ENCODE assay signal across 1 cellular context in the genomic region with DNA sequence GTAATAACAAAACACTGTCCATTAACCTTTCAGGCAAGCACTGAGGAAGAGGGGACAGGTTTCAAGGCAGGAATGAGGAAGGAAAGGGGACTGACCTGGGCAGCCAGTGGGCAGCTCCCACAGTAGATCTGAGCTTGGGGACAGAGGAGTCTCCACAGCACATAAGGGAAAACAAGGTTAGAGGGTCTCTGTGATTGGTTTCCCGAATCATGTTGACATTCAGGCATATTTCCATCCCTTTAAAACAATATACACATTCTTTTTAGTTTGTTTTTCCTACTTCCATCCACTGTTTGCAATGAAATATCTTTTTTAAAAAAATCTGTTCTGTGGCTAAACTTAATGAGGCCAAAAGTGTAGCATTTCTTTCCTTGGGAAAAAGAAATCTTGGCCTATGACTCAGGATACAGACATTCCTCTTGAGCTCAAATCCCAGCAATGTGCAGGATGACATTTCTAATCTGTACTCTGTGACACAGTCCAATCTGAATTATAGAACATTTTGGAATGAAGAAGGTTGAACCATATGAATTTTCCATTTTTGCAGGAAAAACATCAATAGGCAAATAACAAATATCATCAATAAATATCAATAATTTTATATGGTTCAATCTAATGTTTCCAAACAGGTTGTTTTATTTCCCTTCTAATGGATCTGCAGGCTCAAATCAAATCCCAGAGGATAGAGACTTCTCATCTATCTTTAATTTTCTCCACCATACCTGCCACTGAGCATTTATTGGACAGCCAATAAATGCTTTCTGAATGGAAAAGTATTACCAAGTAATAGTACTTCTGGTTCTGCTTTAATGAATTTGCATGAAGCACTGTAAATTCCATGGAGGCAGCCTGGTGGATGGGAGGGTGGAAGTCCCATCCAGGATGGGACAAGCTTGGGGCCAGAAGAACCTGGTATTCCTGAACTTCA.
TF ChIP-seq lines count a peak whose summit lies in the region.

No MANE protein-coding gene starts in this region.

TF ChIP-seq in WTC11, 78 proteins besides CTCF, POLR2A, EP300 and RAD21 (continued from another document):
- TF ChIP-seq, protein P1, sequence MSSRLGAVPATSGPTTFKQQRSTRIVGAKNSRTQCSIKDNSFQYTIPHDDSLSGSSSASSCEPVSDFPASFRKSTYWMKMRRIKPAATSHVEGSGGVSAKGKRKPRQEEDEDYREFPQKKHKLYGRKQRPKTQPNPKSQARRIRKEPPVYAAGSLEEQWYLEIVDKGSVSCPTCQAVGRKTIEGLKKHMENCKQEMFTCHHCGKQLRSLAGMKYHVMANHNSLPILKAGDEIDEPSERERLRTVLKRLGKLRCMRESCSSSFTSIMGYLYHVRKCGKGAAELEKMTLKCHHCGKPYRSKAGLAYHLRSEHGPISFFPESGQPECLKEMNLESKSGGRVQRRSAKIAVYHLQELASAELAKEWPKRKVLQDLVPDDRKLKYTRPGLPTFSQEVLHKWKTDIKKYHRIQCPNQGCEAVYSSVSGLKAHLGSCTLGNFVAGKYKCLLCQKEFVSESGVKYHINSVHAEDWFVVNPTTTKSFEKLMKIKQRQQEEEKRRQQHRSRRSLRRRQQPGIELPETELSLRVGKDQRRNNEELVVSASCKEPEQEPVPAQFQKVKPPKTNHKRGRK (CRISPR knock-in tag; IDR thresholded peaks at IDR 0.05; ENCODE audit: borderline replicate concordance): no peak
- no peak for TF ChIP-seq KAT7 (CRISPR knock-in tag; IDR thresholded peaks at IDR 0.05; ENCODE audit: borderline replicate concordance)
- no peak for TF ChIP-seq ELF4 (CRISPR knock-in tag; IDR thresholded peaks at IDR 0.05; ENCODE audit: low read depth)
- no peak for TF ChIP-seq TP53 (CRISPR knock-in tag; IDR thresholded peaks at IDR 0.05)
- no peak for TF ChIP-seq IRF2 (CRISPR knock-in tag; IDR thresholded peaks at IDR 0.05; ENCODE audit: borderline replicate concordance, low read depth)
- no peak for TF ChIP-seq ZNF416 (CRISPR knock-in tag; IDR thresholded peaks at IDR 0.05)
- TF ChIP-seq, protein P2, sequence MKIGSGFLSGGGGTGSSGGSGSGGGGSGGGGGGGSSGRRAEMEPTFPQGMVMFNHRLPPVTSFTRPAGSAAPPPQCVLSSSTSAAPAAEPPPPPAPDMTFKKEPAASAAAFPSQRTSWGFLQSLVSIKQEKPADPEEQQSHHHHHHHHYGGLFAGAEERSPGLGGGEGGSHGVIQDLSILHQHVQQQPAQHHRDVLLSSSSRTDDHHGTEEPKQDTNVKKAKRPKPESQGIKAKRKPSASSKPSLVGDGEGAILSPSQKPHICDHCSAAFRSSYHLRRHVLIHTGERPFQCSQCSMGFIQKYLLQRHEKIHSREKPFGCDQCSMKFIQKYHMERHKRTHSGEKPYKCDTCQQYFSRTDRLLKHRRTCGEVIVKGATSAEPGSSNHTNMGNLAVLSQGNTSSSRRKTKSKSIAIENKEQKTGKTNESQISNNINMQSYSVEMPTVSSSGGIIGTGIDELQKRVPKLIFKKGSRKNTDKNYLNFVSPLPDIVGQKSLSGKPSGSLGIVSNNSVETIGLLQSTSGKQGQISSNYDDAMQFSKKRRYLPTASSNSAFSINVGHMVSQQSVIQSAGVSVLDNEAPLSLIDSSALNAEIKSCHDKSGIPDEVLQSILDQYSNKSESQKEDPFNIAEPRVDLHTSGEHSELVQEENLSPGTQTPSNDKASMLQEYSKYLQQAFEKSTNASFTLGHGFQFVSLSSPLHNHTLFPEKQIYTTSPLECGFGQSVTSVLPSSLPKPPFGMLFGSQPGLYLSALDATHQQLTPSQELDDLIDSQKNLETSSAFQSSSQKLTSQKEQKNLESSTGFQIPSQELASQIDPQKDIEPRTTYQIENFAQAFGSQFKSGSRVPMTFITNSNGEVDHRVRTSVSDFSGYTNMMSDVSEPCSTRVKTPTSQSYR (CRISPR knock-in tag; IDR thresholded peaks at IDR 0.05): no peak
